Comparison of ENCODE assay signal across 20 cellular contexts in the genomic region with DNA sequence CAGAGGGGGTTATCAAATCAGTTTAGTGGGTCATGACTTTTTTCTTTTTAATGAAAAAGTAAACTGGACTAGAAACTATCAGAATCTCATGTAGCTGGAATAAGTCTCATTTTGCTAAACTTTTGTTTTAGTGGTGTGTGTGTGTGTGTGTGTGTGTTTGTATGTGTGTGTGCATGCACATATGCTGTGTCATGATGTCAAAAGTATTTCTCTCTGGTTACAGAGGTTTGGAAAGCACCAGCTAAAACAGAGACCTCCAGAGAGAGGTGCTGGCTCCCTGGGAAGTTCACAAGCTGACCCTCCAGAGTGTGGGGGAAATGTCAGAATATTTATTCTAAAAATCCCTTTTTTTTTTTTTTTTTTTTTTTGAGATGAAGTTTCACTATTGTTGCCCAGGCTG.
DNase-seq lines count a peak whose midpoint lies in the region; ATAC-seq and TF ChIP-seq lines count a peak whose summit lies in the region.
"Had no signal": no experiment of that assay in that cellular context is flagged by ENCODE, and none has a peak within 500 bp of the region (broad histone marks: within the 10 kb centered on the region; RNA-seq: fewer than 3 reads in every experiment).

No MANE protein-coding gene starts in this region.

- H2BK15ac ChIP-seq in mesenchymal stem cell (ENCODE audit: low read depth, poor library complexity, severe bottlenecking), result no peak overlapping the region

- no peak for TF ChIP-seq CTCF in CD8-positive, alpha-beta T cell (IDR thresholded peaks at IDR 0.05)
- no peak for TF ChIP-seq CTCF in progenitor cell of endocrine pancreas (IDR thresholded peaks at IDR 0.05; ENCODE audit: unreplicated experiment)

- peaks cover 19% of the 10 kb centered on the region for H3K4me1 ChIP-seq in mesenchymal stem cell (ENCODE audit: control insufficient read depth, insufficient read depth, low read depth, low read length)
- H3K4me1 ChIP-seq in CD8-positive, alpha-beta T cell (ENCODE audit: insufficient read depth, low read length), result no peaks in the 10 kb centered on the region
- H3K4me1 ChIP-seq: gastrocnemius medialis had no signal

- H2BK120ac ChIP-seq in mesenchymal stem cell (ENCODE audit: low read depth, low read length), result no peak overlapping the region

- H3K4me2 ChIP-seq in mesenchymal stem cell (ENCODE audit: low read length, poor library complexity, severe bottlenecking), result no peak overlapping the region

- H3K23ac ChIP-seq in mesenchymal stem cell (ENCODE audit: low read length in 2 of 2), result no peak overlapping the region

- no peak overlapping the region for H3K18ac ChIP-seq in mesenchymal stem cell (ENCODE audit: low read depth in 1 of 2, low read length in 2 of 2)

- no peaks in the 10 kb centered on the region for H3K27me3 ChIP-seq in mesenchymal stem cell (ENCODE audit: control insufficient read depth in 1 of 2, insufficient read depth in 1 of 2, low read length in 2 of 2)
- no peaks in the 10 kb centered on the region for H3K27me3 ChIP-seq in CD8-positive, alpha-beta T cell (ENCODE audit: insufficient read depth, low read length)
- H3K27me3 ChIP-seq: adrenal gland, gastrocnemius medialis, tibial nerve had no signal

- no peak overlapping the region for H2AK5ac ChIP-seq in mesenchymal stem cell (ENCODE audit: low read length, severe bottlenecking)

- H2BK12ac ChIP-seq in mesenchymal stem cell (ENCODE audit: low read length in 2 of 2), result no peak overlapping the region

- H3K36me3 ChIP-seq in mesenchymal stem cell (ENCODE audit: control insufficient read depth in 1 of 2, insufficient read depth in 2 of 2, low read depth in 1 of 2, low read length in 2 of 2), result peaks cover 11 to 22% of the 10 kb centered on the region in 2 experiments
- H3K36me3 ChIP-seq in CD8-positive, alpha-beta T cell (ENCODE audit: insufficient read depth, low read length), result no peaks in the 10 kb centered on the region
- H3K36me3 ChIP-seq: adrenal gland, gastrocnemius medialis, tibial nerve had no signal

- H3K27ac Mint-ChIP-seq in activated T-cell treated with anti-CD3 and anti-CD28 coated beads, Interleukin-2, amount 50 U/mL, for 72 hours, result peak overlapping the region; percentile 55
- peak overlapping the region; percentile 70 for H3K27ac Mint-ChIP-seq in central memory CD8-positive, alpha-beta T cell (ENCODE audit: low read depth)
- H3K27ac Mint-ChIP-seq in CD8-positive, alpha-beta T cell, result no peak overlapping the region
- no peak overlapping the region for H3K27ac Mint-ChIP-seq in progenitor cell of endocrine pancreas
- H3K27ac Mint-ChIP-seq: activated CD4-positive, alpha-beta memory T cell treated with anti-CD3 and anti-CD28 coated beads, Interleukin-2, amount 10 ng/mL, durations not matched to agents 7 days and 5 days; activated T-helper 17 cell treated with anti-CD3 and anti-CD28 coated beads, Interleukin-2, amount 50 U/mL, for 72 hours; CD4-positive, alpha-beta T cell; H9 had no signal

- intact Hi-C loops in CD8-positive, alpha-beta T cell (cut with DNase I, micrococcal nuclease), result no loop called here

- peaks cover 15% of the 10 kb centered on the region for H3K4me1 Mint-ChIP-seq in activated T-cell treated with anti-CD3 and anti-CD28 coated beads, Interleukin-2, amount 50 U/mL, for 72 hours (ENCODE audit: low read depth)
- H3K4me1 Mint-ChIP-seq in central memory CD8-positive, alpha-beta T cell, result peaks cover 42% of the 10 kb centered on the region
- H3K4me1 Mint-ChIP-seq in CD8-positive, alpha-beta T cell (ENCODE audit: low read depth), result peaks cover 30% of the 10 kb centered on the region
- peaks cover 2% of the 10 kb centered on the region for H3K4me1 Mint-ChIP-seq in progenitor cell of endocrine pancreas (ENCODE audit: low read depth)

- H2AFZ ChIP-seq in mesenchymal stem cell (ENCODE audit: low read depth, low read length), result no peak overlapping the region

- no peak overlapping the region for H3K14ac ChIP-seq in mesenchymal stem cell (ENCODE audit: low read length in 2 of 2)

- DNase-seq in activated T-cell treated with anti-CD3 and anti-CD28 coated beads, Interleukin-2, amount 50 U/mL, for 72 hours, result no peak
- DNase-seq in activated T-cell treated with anti-CD3 and anti-CD28 coated beads, Interleukin-2, amount 50 U/mL, for 48 hours, result no peak
- no peak for DNase-seq in central memory CD8-positive, alpha-beta T cell (ENCODE audit: low spot score in 2 of 2)
- DNase-seq in mesenchymal stem cell (peak; percentile 60), epidermal melanocyte (ENCODE audit: insufficient read length, low spot score) (no peak), NCI-H1417 (lab: John Stamatoyannopoulos, UW) (no peak), progenitor cell of endocrine pancreas (ENCODE audit: low spot score, unreplicated experiment) (no peak)
- DNase-seq in CD8-positive, alpha-beta T cell, result no peak
- DNase-seq: activated CD4-positive, alpha-beta memory T cell treated with anti-CD3 and anti-CD28 coated beads, Interleukin-2, amount 10 ng/mL, durations not matched to agents 7 days and 5 days; CD4-positive, alpha-beta T cell; central memory CD4-positive, alpha-beta T cell; DMS79 treated with DMSO at 0.1 percent for 48 hours; gastrocnemius medialis; H9; NCI-H1694; NCI-H446; posterior cingulate gyrus had no signal

- ATAC-seq in activated T-cell treated with anti-CD3 and anti-CD28 coated beads, Interleukin-2, amount 50 U/mL, for 72 hours (replicated peaks in 1 of 2), result no peak
- ATAC-seq in central memory CD8-positive, alpha-beta T cell (replicated peaks; ENCODE audit: extremely low read depth, poor library complexity, severe bottlenecking), result no peak
- no peak for ATAC-seq in CD8-positive, alpha-beta T cell
- ATAC-seq: activated T-helper 17 cell treated with anti-CD3 and anti-CD28 coated beads, Interleukin-2, amount 50 U/mL, for 72 hours; gastrocnemius medialis had no signal

- peaks cover 0 to 3% of the 10 kb centered on the region in 2 donors for H3K9me3 Mint-ChIP-seq in activated T-cell treated with anti-CD3 and anti-CD28 coated beads, Interleukin-2, amount 50 U/mL, for 72 hours
- H3K9me3 Mint-ChIP-seq in central memory CD8-positive, alpha-beta T cell, result no peaks in the 10 kb centered on the region
- no peaks in the 10 kb centered on the region for H3K9me3 Mint-ChIP-seq in CD8-positive, alpha-beta T cell
- no peaks in the 10 kb centered on the region for H3K9me3 Mint-ChIP-seq in progenitor cell of endocrine pancreas (ENCODE audit: low read depth)
- H3K9me3 Mint-ChIP-seq: activated T-helper 17 cell treated with anti-CD3 and anti-CD28 coated beads, Interleukin-2, amount 50 U/mL, for 72 hours; CD4-positive, alpha-beta T cell; H9 had no signal

- H3K4ac ChIP-seq in mesenchymal stem cell (ENCODE audit: low read depth in 1 of 2, low read length in 2 of 2), result no peak overlapping the region

- no peak overlapping the region for H3K4me3 ChIP-seq in mesenchymal stem cell (ENCODE audit: insufficient read depth in 1 of 2, low read depth in 1 of 2, low read length in 2 of 2)
- H3K4me3 ChIP-seq in CD8-positive, alpha-beta T cell (ENCODE audit: low read depth, low read length), result no peak overlapping the region
- H3K4me3 ChIP-seq: adrenal gland, gastrocnemius medialis, tibial nerve had no signal

- no peak overlapping the region for H2BK5ac ChIP-seq in mesenchymal stem cell (ENCODE audit: low read depth, low read length, poor library complexity, severe bottlenecking)

- no peak overlapping the region for H4K91ac ChIP-seq in mesenchymal stem cell (ENCODE audit: low read length)

- no peaks in the 10 kb centered on the region for H3K27me3 Mint-ChIP-seq in activated T-cell treated with anti-CD3 and anti-CD28 coated beads, Interleukin-2, amount 50 U/mL, for 72 hours (ENCODE audit: low read depth)
- H3K27me3 Mint-ChIP-seq in central memory CD8-positive, alpha-beta T cell, result no peaks in the 10 kb centered on the region
- H3K27me3 Mint-ChIP-seq in CD8-positive, alpha-beta T cell (ENCODE audit: low read depth), result no peaks in the 10 kb centered on the region
- H3K27me3 Mint-ChIP-seq in progenitor cell of endocrine pancreas, result peaks cover 3% of the 10 kb centered on the region
- H3K27me3 Mint-ChIP-seq: activated CD4-positive, alpha-beta memory T cell treated with anti-CD3 and anti-CD28 coated beads, Interleukin-2, amount 10 ng/mL, durations not matched to agents 7 days and 5 days; activated T-helper 17 cell treated with anti-CD3 and anti-CD28 coated beads, Interleukin-2, amount 50 U/mL, for 72 hours; CD4-positive, alpha-beta T cell had no signal

- peak overlapping the region; percentile 40 for H3K9ac ChIP-seq in mesenchymal stem cell (ENCODE audit: low read length)

- H3K36me3 Mint-ChIP-seq in activated T-cell treated with anti-CD3 and anti-CD28 coated beads, Interleukin-2, amount 50 U/mL, for 72 hours (ENCODE audit: insufficient read depth in 2 of 2), result no peaks in the 10 kb centered on the region
- peaks cover 2% of the 10 kb centered on the region for H3K36me3 Mint-ChIP-seq in central memory CD8-positive, alpha-beta T cell (ENCODE audit: insufficient read depth)
- H3K36me3 Mint-ChIP-seq in CD8-positive, alpha-beta T cell, result peaks cover 21% of the 10 kb centered on the region
- no peaks in the 10 kb centered on the region for H3K36me3 Mint-ChIP-seq in progenitor cell of endocrine pancreas (ENCODE audit: insufficient read depth)

- H3K27ac ChIP-seq in mesenchymal stem cell (ENCODE audit: low read length, poor library complexity, severe bottlenecking), result no peak overlapping the region
- no peak overlapping the region for H3K27ac ChIP-seq in CD8-positive, alpha-beta T cell (ENCODE audit: low read depth, low read length)
- H3K27ac ChIP-seq: gastrocnemius medialis, tibial nerve had no signal

- H3K79me1 ChIP-seq in mesenchymal stem cell (replicated peaks; ENCODE audit: low read length, poor library complexity, severe bottlenecking), result peaks cover 12% of the 10 kb centered on the region

- POLR2A ChIA-PET in CD8-positive, alpha-beta T cell (lab: Charles Lee), result interaction anchor here (0.8 to 1.3 kb wide), 3 partner anchors 15 to 18 kb away, joined by 3 to 5 read pairs (median 5); no protein-coding TSS in a partner anchor

- no peak overlapping the region for H4K8ac ChIP-seq in mesenchymal stem cell (ENCODE audit: low read length)

- CTCF ChIA-PET in CD8-positive, alpha-beta T cell (lab: Charles Lee), result interaction anchor here (1.6 kb wide), 1 partner anchor 21 kb away, joined by 7 read pairs; no protein-coding TSS in a partner anchor

- H3K9me3 ChIP-seq in mesenchymal stem cell (ENCODE audit: control insufficient read depth, low read length), result peaks cover under 1% of the 10 kb centered on the region
- H3K9me3 ChIP-seq in CD8-positive, alpha-beta T cell (ENCODE audit: low read length), result no peaks in the 10 kb centered on the region
- H3K9me3 ChIP-seq: adrenal gland, gastrocnemius medialis had no signal

- H3K4me3 Mint-ChIP-seq in activated T-cell treated with anti-CD3 and anti-CD28 coated beads, Interleukin-2, amount 50 U/mL, for 72 hours, result no peak overlapping the region
- no peak overlapping the region for H3K4me3 Mint-ChIP-seq in central memory CD8-positive, alpha-beta T cell
- no peak overlapping the region for H3K4me3 Mint-ChIP-seq in CD8-positive, alpha-beta T cell
- H3K4me3 Mint-ChIP-seq in progenitor cell of endocrine pancreas (ENCODE audit: low read depth), result no peak overlapping the region
- H3K4me3 Mint-ChIP-seq: activated CD4-positive, alpha-beta memory T cell treated with anti-CD3 and anti-CD28 coated beads, Interleukin-2, amount 10 ng/mL, durations not matched to agents 7 days and 5 days; activated T-helper 17 cell treated with anti-CD3 and anti-CD28 coated beads, Interleukin-2, amount 50 U/mL, for 72 hours; CD4-positive, alpha-beta T cell; H9 had no signal

Comparison
In these comparisons a context has a peak if more than half of its experiments do, and no peak if none do; other contexts are left out.
1. H3K27ac Mint-ChIP-seq: peak in activated T-cell treated with anti-CD3 and anti-CD28 coated beads, Interleukin-2, amount 50 U/mL, for 72 hours (single experiment) and central memory CD8-positive, alpha-beta T cell (single experiment); none in CD8-positive, alpha-beta T cell (single experiment) and progenitor cell of endocrine pancreas (single experiment).